ENCODE assay signal across 1 cellular context in the genomic region with DNA sequence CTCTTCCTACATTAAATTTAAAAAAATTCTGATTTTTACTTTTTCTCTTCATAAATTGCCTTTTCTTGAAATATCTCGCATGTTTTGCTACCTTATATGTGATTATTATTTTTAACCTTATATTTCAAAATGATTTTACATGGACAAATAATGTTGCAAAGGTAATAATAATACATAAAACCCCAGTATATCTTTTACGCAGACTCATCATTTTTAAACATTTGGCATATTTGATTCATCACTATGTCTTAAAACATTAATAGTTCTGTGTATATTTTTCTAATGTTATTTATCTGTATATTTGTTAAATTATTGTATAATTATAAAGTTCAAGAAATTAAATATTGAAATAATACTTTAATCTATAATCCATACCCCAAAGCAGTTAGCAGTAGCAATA.
TF ChIP-seq lines count a peak whose summit lies in the region.

No MANE protein-coding gene starts in this region.

TF ChIP-seq in A549, 52 proteins besides CTCF, POLR2A, EP300 and RAD21 (continued from another document):
- TF ChIP-seq ZFP36 (IDR thresholded peaks at IDR 0.05; ENCODE audit: borderline replicate concordance, partially characterized antibody): no peak
- TF ChIP-seq ZC3H11A (IDR thresholded peaks at IDR 0.05): no peak
- TF ChIP-seq MAFK (IDR thresholded peaks at IDR 0.05; ENCODE audit: partially characterized antibody): peak; percentile 70
